Comparison of ENCODE assay signal across 10 cellular contexts in genomic region chr7:130369110-130369711, GRCh38. TPM values are rescaled to one million over a fixed set of nuclear protein-coding genes. Genes with fewer than 3 reads are reported as not detected.
DNase-seq lines count a peak whose midpoint lies in the region; ATAC-seq and TF ChIP-seq lines count a peak whose summit lies in the region.
"Had no signal": no experiment of that assay in that cellular context is flagged by ENCODE, and none has a peak within 500 bp of the region (broad histone marks: within the 10 kb centered on the region; RNA-seq: fewer than 3 reads in every experiment).

No MANE protein-coding gene starts in this region.

- no peak overlapping the region for H3K4me3 ChIP-seq in HEK293 (ENCODE audit: low read depth, low read length)
- H3K4me3 ChIP-seq in liver (ENCODE audit: low read depth in 1 of 3, low read length in 3 of 3) = no peak overlapping the region

- H3K27me3 ChIP-seq in liver (ENCODE audit: control insufficient read depth in 4 of 4, insufficient read depth in 4 of 4, low read length in 3 of 4) = no peaks in the 10 kb centered on the region
- H3K27me3 ChIP-seq: neutrophil had no signal

- no peak for TF ChIP-seq CTCF in HEK293 (tag by site-specific recombination; IDR thresholded peaks at IDR 0.05)
- TF ChIP-seq CTCF in liver (IDR thresholded peaks at IDR 0.05; ENCODE audit: low read depth, low read length, missing input control) = no peak

- H3K4me1 Mint-ChIP-seq in activated naive CD8-positive, alpha-beta T cell (ENCODE audit: low read depth) = peaks cover 52% of the 10 kb centered on the region
- peaks cover 13% of the 10 kb centered on the region for H3K4me1 Mint-ChIP-seq in activated CD4-positive, alpha-beta memory T cell treated with anti-CD3 and anti-CD28 coated beads for 36 hours (ENCODE audit: low read depth)

- DNase-seq in AG08395 (ENCODE audit: low spot score) (peak; percentile 70), iPS-NIHi7 (ENCODE audit: extremely low spot score) (no peak), GM19240 (ENCODE audit: insufficient read length, low spot score) (no peak)
- DNase-seq in activated CD4-positive, alpha-beta memory T cell treated with anti-CD3 and anti-CD28 coated beads for 36 hours = no peak
- DNase-seq: activated effector memory CD4-positive, alpha-beta T cell treated with Interleukin-2 at 50 U/mL for 16 hours had no signal

- H3K4me1 ChIP-seq in HEK293 (ENCODE audit: control insufficient read depth, insufficient read depth, low read length) = peaks cover 24% of the 10 kb centered on the region
- H3K4me1 ChIP-seq in liver (ENCODE audit: control insufficient read depth in 4 of 4, insufficient read depth in 4 of 4, low read length in 3 of 4) = peaks cover 0 to 8% (median 0%) of the 10 kb centered on the region in 4 donors

- no peaks in the 10 kb centered on the region for H3K36me3 ChIP-seq in HEK293 (ENCODE audit: control insufficient read depth in 2 of 2, insufficient read depth in 1 of 2, low read length in 2 of 2)
- no peaks in the 10 kb centered on the region for H3K36me3 ChIP-seq in liver (ENCODE audit: control insufficient read depth in 4 of 4, insufficient read depth in 3 of 4, low read depth in 1 of 4, low read length in 3 of 4)
- H3K36me3 ChIP-seq: neutrophil had no signal

- H3K9me3 ChIP-seq in HEK293 (ENCODE audit: control insufficient read depth, insufficient read depth, low read depth, low read length) (no peaks in the 10 kb centered on the region), liver (ENCODE audit: control insufficient read depth in 4 of 4, low read length in 3 of 4) (no peaks in the 10 kb centered on the region)
- H3K9me3 ChIP-seq: neutrophil had no signal

- H3K36me3 Mint-ChIP-seq in activated naive CD8-positive, alpha-beta T cell = no peaks in the 10 kb centered on the region
- no peaks in the 10 kb centered on the region for H3K36me3 Mint-ChIP-seq in activated CD4-positive, alpha-beta memory T cell treated with anti-CD3 and anti-CD28 coated beads for 36 hours

- CTCF ChIA-PET in HEK293 (lab: Yijun Ruan, JAX) = no interaction called here
- CTCF ChIA-PET in activated CD4-positive, alpha-beta memory T cell treated with anti-CD3 and anti-CD28 coated beads for 36 hours (lab: Charles Lee) = no interaction called here

- H3K9me3 Mint-ChIP-seq in activated naive CD8-positive, alpha-beta T cell (ENCODE audit: low read depth) = no peaks in the 10 kb centered on the region
- H3K9me3 Mint-ChIP-seq in activated CD4-positive, alpha-beta memory T cell treated with anti-CD3 and anti-CD28 coated beads for 36 hours = no peaks in the 10 kb centered on the region

- H3K27me3 Mint-ChIP-seq in activated naive CD8-positive, alpha-beta T cell = no peaks in the 10 kb centered on the region
- no peaks in the 10 kb centered on the region for H3K27me3 Mint-ChIP-seq in activated CD4-positive, alpha-beta memory T cell treated with anti-CD3 and anti-CD28 coated beads for 36 hours

- ATAC-seq in HG03439 (IDR thresholded peaks at IDR 0.05; ENCODE audit: unreplicated experiment) = no peak

- no peak overlapping the region for H3K9ac ChIP-seq in liver (ENCODE audit: low read depth in 1 of 2, low read length in 2 of 2)

- POLR2A ChIA-PET in HEK293 (lab: Yijun Ruan, JAX) = no interaction called here
- POLR2A ChIA-PET in activated CD4-positive, alpha-beta memory T cell treated with anti-CD3 and anti-CD28 coated beads for 36 hours (lab: Charles Lee) = no interaction called here

- H3K27ac Mint-ChIP-seq in activated naive CD8-positive, alpha-beta T cell = peak overlapping the region; percentile 93
- H3K27ac Mint-ChIP-seq in activated CD4-positive, alpha-beta memory T cell treated with anti-CD3 and anti-CD28 coated beads for 36 hours = no peak overlapping the region

- intact Hi-C loops in activated CD4-positive, alpha-beta memory T cell treated with anti-CD3 and anti-CD28 coated beads for 36 hours (cut with micrococcal nuclease) = no loop called here

- 47% methylated on average over 10 of the region's 10 CpGs for WGBS in liver

- H3K27ac ChIP-seq in HEK293 (ENCODE audit: extremely low read depth, low read depth, low read length) (peak overlapping the region; percentile 17; the same call in 1 of the 2 replicates), liver (ENCODE audit: low read depth in 1 of 2, low read length in 2 of 2) (peak overlapping the region; percentile 47 to 71)
- H3K27ac ChIP-seq: neutrophil had no signal

- TF ChIP-seq RAD21 in liver (IDR thresholded peaks at IDR 0.05) = peak in 1 of 2 donors; percentile 50

- H3K4me3 Mint-ChIP-seq in activated naive CD8-positive, alpha-beta T cell = peak overlapping the region; percentile 74
- no peak overlapping the region for H3K4me3 Mint-ChIP-seq in activated CD4-positive, alpha-beta memory T cell treated with anti-CD3 and anti-CD28 coated beads for 36 hours

TF ChIP-seq in HEK293, 187 proteins besides CTCF, POLR2A, EP300 and RAD21:
- peak; percentile 84 for TF ChIP-seq ZBTB48 (tag by site-specific recombination; IDR thresholded peaks at IDR 0.05)
- no peak for TF ChIP-seq ZNF292 (tag by site-specific recombination; IDR thresholded peaks at IDR 0.05; ENCODE audit: borderline replicate concordance, low read depth)
- no peak for TF ChIP-seq ZNF571 (tag by site-specific recombination; IDR thresholded peaks at IDR 0.05)
- no peak for TF ChIP-seq ZNF677 (tag by site-specific recombination; IDR thresholded peaks at IDR 0.05)
- peak; percentile 35; the same call in 1 of the 2 replicates for TF ChIP-seq ZBTB17 (tag by site-specific recombination; IDR thresholded peaks at IDR 0.05)
- TF ChIP-seq ZNF585B (tag by site-specific recombination; IDR thresholded peaks at IDR 0.05) = no peak
- no peak for TF ChIP-seq ZNF366 (tag by site-specific recombination; conservative IDR thresholded peaks at IDR 0.05)
- TF ChIP-seq ZNF211 (tag by site-specific recombination; IDR thresholded peaks at IDR 0.05; ENCODE audit: low read depth) = no peak
- TF ChIP-seq, protein P1, sequence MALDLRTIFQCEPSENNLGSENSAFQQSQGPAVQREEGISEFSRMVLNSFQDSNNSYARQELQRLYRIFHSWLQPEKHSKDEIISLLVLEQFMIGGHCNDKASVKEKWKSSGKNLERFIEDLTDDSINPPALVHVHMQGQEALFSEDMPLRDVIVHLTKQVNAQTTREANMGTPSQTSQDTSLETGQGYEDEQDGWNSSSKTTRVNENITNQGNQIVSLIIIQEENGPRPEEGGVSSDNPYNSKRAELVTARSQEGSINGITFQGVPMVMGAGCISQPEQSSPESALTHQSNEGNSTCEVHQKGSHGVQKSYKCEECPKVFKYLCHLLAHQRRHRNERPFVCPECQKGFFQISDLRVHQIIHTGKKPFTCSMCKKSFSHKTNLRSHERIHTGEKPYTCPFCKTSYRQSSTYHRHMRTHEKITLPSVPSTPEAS (tag by site-specific recombination; IDR thresholded peaks at IDR 0.05) = peak; percentile 99
TF ChIP-seq in HEK293: peak in this region for 3.

TF ChIP-seq in liver, 16 proteins besides CTCF, POLR2A, EP300 and RAD21:
- TF ChIP-seq JUND (IDR thresholded peaks at IDR 0.05) = peak in 1 of 2 donors; percentile 24
- peak; percentile 97 for TF ChIP-seq NR2F2 (IDR thresholded peaks at IDR 0.05)
- peak; percentile 53 for TF ChIP-seq SP1 (IDR thresholded peaks at IDR 0.05)
- TF ChIP-seq RXRA (IDR thresholded peaks at IDR 0.05) = peak; percentile 30 to 69
- no peak for TF ChIP-seq GABPA (IDR thresholded peaks at IDR 0.05 in 1 of 2, conservative IDR thresholded peaks at IDR 0.05 in 1 of 2)
- no peak for TF ChIP-seq TAF1 (conservative IDR thresholded peaks at IDR 0.05)
- no peak for TF ChIP-seq YY1 (IDR thresholded peaks at IDR 0.05)

RNA-seq across cellular contexts. Expression of gene CPA1, which starts 11.1 kb away (rescaled TPM):
- under 1 TPM in 1 of 2 donors, not detected in 1; 0.42 TPM for total RNA-seq in liver
- polyA plus RNA-seq in liver = under 1 TPM in 1 of 2 donors, not detected in 1; 0.07 TPM
- total RNA-seq in activated CD4-positive, alpha-beta memory T cell treated with anti-CD3 and anti-CD28 coated beads for 36 hours = not detected

RNA-seq across cellular contexts. Expression of gene CPA5, which starts 24.6 kb away (rescaled TPM):
- total RNA-seq in liver = not detected
- polyA plus RNA-seq in liver = under 1 TPM in 1 of 2 donors, not detected in 1; 0.33 TPM
- under 1 TPM in 1 of 2 experiments, not detected in 1; 0.15 TPM for total RNA-seq in activated CD4-positive, alpha-beta memory T cell treated with anti-CD3 and anti-CD28 coated beads for 36 hours
